13 cellular contexts compared by ENCODE assay signal in genomic region chrX:2401590-2402360, GRCh38.
DNase-seq lines count a peak whose midpoint lies in the region; ATAC-seq and TF ChIP-seq lines count a peak whose summit lies in the region.
"Had no signal": no experiment of that assay in that cellular context is flagged by ENCODE, and none has a peak within 500 bp of the region (broad histone marks: within the 10 kb centered on the region; RNA-seq: fewer than 3 reads in every experiment).

No MANE protein-coding gene starts in this region.

- peak overlapping the region; percentile 11 for H3K4me2 ChIP-seq in neuronal stem cell (ENCODE audit: insufficient read depth, low read length, poor library complexity, severe bottlenecking)

- no peak overlapping the region for H2AK5ac ChIP-seq in neuronal stem cell (ENCODE audit: low read depth, low read length)

- no peak overlapping the region for H4K91ac ChIP-seq in neuronal stem cell (ENCODE audit: low read depth, low read length, poor library complexity)

- H3K9me3 ChIP-seq in neuronal stem cell (replicated peaks in 1 of 2; ENCODE audit: control insufficient read depth in 2 of 2, insufficient read depth in 1 of 2, low read depth in 1 of 2, low read length in 2 of 2): peaks cover under 1 to 5% of the 10 kb centered on the region in 2 donors
- H3K9me3 ChIP-seq: uterus had no signal

- H3K23ac ChIP-seq in neuronal stem cell (ENCODE audit: low read depth, low read length, poor library complexity): no peak overlapping the region

- no peak overlapping the region for H2BK120ac ChIP-seq in neuronal stem cell (ENCODE audit: low read depth, low read length)

- H3K14ac ChIP-seq in neuronal stem cell (ENCODE audit: low read length): no peak overlapping the region

- ATAC-seq in HG03354 (IDR thresholded peaks at IDR 0.05; ENCODE audit: poor library complexity, severe bottlenecking, unreplicated experiment) (no peak), HG03521 (IDR thresholded peaks at IDR 0.05; ENCODE audit: unreplicated experiment) (no peak)
- ATAC-seq: left lobe of liver had no signal

- H3K27me3 ChIP-seq in neuronal stem cell (ENCODE audit: control insufficient read depth in 3 of 3, insufficient read depth in 3 of 3, low read depth in 1 of 3, low read length in 3 of 3): no peaks in the 10 kb centered on the region
- H3K27me3 ChIP-seq: uterus had no signal

- no peak overlapping the region for H3K9ac ChIP-seq in neuronal stem cell (ENCODE audit: low read depth, low read length, poor library complexity)

- no peak overlapping the region for H4K8ac ChIP-seq in neuronal stem cell (ENCODE audit: low read depth, low read length)

- H3K4me1 ChIP-seq in neuronal stem cell (ENCODE audit: control insufficient read depth in 2 of 2, insufficient read depth in 1 of 2, low read depth in 1 of 2, low read length in 2 of 2): peaks cover 0 to 18% of the 10 kb centered on the region in 2 donors
- H3K4me1 ChIP-seq: uterus had no signal

- no peak overlapping the region for H3K4ac ChIP-seq in neuronal stem cell (ENCODE audit: low read length)

- H3K4me3 ChIP-seq in AG10803 (ENCODE audit: low read length) (peak overlapping the region; percentile 34), fibroblast of villous mesenchyme (ENCODE audit: low read depth, low read length) (no peak overlapping the region), neuronal stem cell (ENCODE audit: low read length in 2 of 2) (no peak overlapping the region)
- H3K4me3 ChIP-seq: uterus had no signal

- DNase-seq in AG10803 (ENCODE audit: low read depth) (peak; percentile 59), fibroblast of villous mesenchyme (ENCODE audit: low read depth) (peak; percentile 25), neuronal stem cell (ENCODE audit: low spot score) (peak; percentile 83), NCI-H2227 (lab: John Stamatoyannopoulos, UW; ENCODE audit: unreplicated experiment) (no peak), NCI-H510A (lab: John Stamatoyannopoulos, UW) (no peak)
- DNase-seq: activated T-cell treated with anti-CD3 and anti-CD28 coated beads for 4 hours; NCI-H2107; stimulated activated CD4-positive, alpha-beta T cell treated with anti-CD3 and anti-CD28 coated beads, Interleukin-2, amount 100 ng/mL, for 24 hours; uterus had no signal

- no CpG with 5 or more reads among the region's 21 CpGs for WGBS in neuronal stem cell (ENCODE audit: extremely low coverage in 2 of 2, insufficient read length in 2 of 2, insufficient replicate concordance in 1 of 2), 2 donors

- TF ChIP-seq CTCF in AG10803 (conservative IDR thresholded peaks at IDR 0.05; ENCODE audit: low read length): no peak
- no peak for TF ChIP-seq CTCF in VCaP (conservative IDR thresholded peaks at IDR 0.05)
- no peak for TF ChIP-seq CTCF in fibroblast of villous mesenchyme (IDR thresholded peaks at IDR 0.05; ENCODE audit: insufficient read depth, low read depth, low read length)

- no peaks in the 10 kb centered on the region for H3K79me1 ChIP-seq in neuronal stem cell (ENCODE audit: low read depth, low read length)

- H2AFZ ChIP-seq in neuronal stem cell (ENCODE audit: low read length): no peak overlapping the region

- no peak overlapping the region for H2BK12ac ChIP-seq in neuronal stem cell (ENCODE audit: low read length)

- peak overlapping the region; percentile 65 for H3K27ac ChIP-seq in VCaP
- peak overlapping the region; percentile 76 for H3K27ac ChIP-seq in neuronal stem cell (replicated peaks; ENCODE audit: low read length)
- H3K27ac ChIP-seq: uterus had no signal

- H3K18ac ChIP-seq in neuronal stem cell (ENCODE audit: low read length): peak overlapping the region; percentile 53

- no peak overlapping the region for H2BK15ac ChIP-seq in neuronal stem cell (ENCODE audit: low read length)

- no peak overlapping the region for H2BK5ac ChIP-seq in neuronal stem cell (ENCODE audit: low read length)

- peaks cover 1 to 10% of the 10 kb centered on the region in 2 donors for H3K36me3 ChIP-seq in neuronal stem cell (replicated peaks in 1 of 2; ENCODE audit: control insufficient read depth in 2 of 2, insufficient read depth in 2 of 2, low read length in 2 of 2)
- H3K36me3 ChIP-seq: uterus had no signal

Comparison
In these comparisons a context has a peak if more than half of its experiments do, and no peak if none do; other contexts are left out.
1. DNase-seq: peak in AG10803 (single experiment), fibroblast of villous mesenchyme (single experiment) and neuronal stem cell (single experiment); none in NCI-H2227 (single experiment) and NCI-H510A (single experiment).